ENCODE assay signal across 31 cellular contexts in genomic region chr7:143452495-143452894, GRCh38. TPM values are rescaled to one million over a fixed set of nuclear protein-coding genes. Genes with fewer than 3 reads are reported as not detected.
"Had no signal": no experiment of that assay in that cellular context is flagged by ENCODE, and none has a peak within 500 bp of the region (broad histone marks: within the 10 kb centered on the region; RNA-seq: fewer than 3 reads in every experiment).

No MANE protein-coding gene starts in this region.

- H3K4me1 Mint-ChIP-seq: activated B cell treated with CpG ODN at 0.5 μM for 24 hours; immature natural killer cell; stimulated activated naive B cell treated with anti-CD40 and anti-IgM and Interleukin-4, amounts not matched to agents 10 μg/mL and 1 μg/mL and 100 μg/mL, for 72 hours had no signal

- H2AFZ ChIP-seq: hepatocyte had no signal

- H3K4me1 ChIP-seq: body of pancreas, left lung, testis, upper lobe of left lung had no signal

- H3K4me2 ChIP-seq: hepatocyte, smooth muscle cell had no signal

- H3K27me3 ChIP-seq: body of pancreas, hepatocyte, testis, upper lobe of left lung had no signal

- H3K36me3 Mint-ChIP-seq: activated CD4-positive, alpha-beta memory T cell treated with anti-CD3 and anti-CD28 coated beads for 36 hours; immature natural killer cell; natural killer cell treated with Interleukin-12 subunit alpha and Interleukin-12 subunit beta and Interleukin-15 and Interleukin-18, amount 100 ng/mL, for 72 hours; stimulated activated naive B cell treated with anti-CD40 and anti-IgM and Interleukin-4, amounts not matched to agents 10 μg/mL and 1 μg/mL and 100 μg/mL, for 72 hours had no signal

- H3K27me3 Mint-ChIP-seq: activated CD4-positive, alpha-beta memory T cell treated with anti-CD3 and anti-CD28 coated beads for 36 hours; activated CD4-positive, alpha-beta T cell treated with anti-CD3 and anti-CD28 coated beads for 36 hours; activated naive CD8-positive, alpha-beta T cell treated with anti-CD3 and anti-CD28 coated beads, Interleukin-2, amount 50 U/mL, for 24 hours; dendritic cell treated with granulocyte-macrophage colony-stimulating factor and Interleukin-4, amounts not matched to agents 40 ng/mL and 50 ng/mL, for 4 days had no signal

- H3K27ac Mint-ChIP-seq: activated B cell treated with CpG ODN at 0.5 μM for 24 hours; activated CD4-positive, alpha-beta memory T cell treated with anti-CD3 and anti-CD28 coated beads for 36 hours; activated CD4-positive, alpha-beta T cell treated with anti-CD3 and anti-CD28 coated beads for 36 hours; activated naive CD4-positive, alpha-beta T cell treated with anti-CD3 and anti-CD28 coated beads for 36 hours; activated naive CD8-positive, alpha-beta T cell treated with anti-CD3 and anti-CD28 coated beads, Interleukin-2, amount 50 U/mL, for 24 hours; activated T-cell treated with anti-CD3 and anti-CD28 coated beads, Interleukin-2, amount 50 U/mL, for 72 hours; dendritic cell treated with granulocyte-macrophage colony-stimulating factor and Interleukin-4, amounts not matched to agents 40 ng/mL and 50 ng/mL, for 4 days; immature natural killer cell; natural killer cell treated with Interleukin-12 subunit alpha and Interleukin-12 subunit beta and Interleukin-15 and Interleukin-18, amount 100 ng/mL, for 72 hours; stimulated activated naive B cell treated with anti-CD40 and anti-IgM and Interleukin-4, amounts not matched to agents 10 μg/mL and 1 μg/mL and 100 μg/mL, for 72 hours; T-helper 1 cell treated with Interleukin-12 subunit alpha and Interleukin-12 subunit beta and Interleukin-4 antibody, amounts not matched to agents 30 μg/mL and 1 μg/mL, for 36 hours had no signal

- H3K9me3 ChIP-seq: body of pancreas, left lung, testis, upper lobe of left lung had no signal

- H3K79me2 ChIP-seq: hepatocyte had no signal

- ATAC-seq: activated CD4-positive, alpha-beta T cell treated with anti-CD3 and anti-CD28 coated beads for 36 hours; activated naive CD8-positive, alpha-beta T cell treated with anti-CD3 and anti-CD28 coated beads, Interleukin-2, amount 50 U/mL, for 24 hours; activated T-cell treated with anti-CD3 and anti-CD28 coated beads, Interleukin-2, amount 50 U/mL, for 72 hours; body of pancreas; left lung; natural killer cell treated with Interleukin-12 subunit alpha and Interleukin-12 subunit beta and Interleukin-15 and Interleukin-18, amount 100 ng/mL, for 72 hours; sciatic nerve; stimulated activated naive B cell treated with anti-CD40 and anti-IgM and Interleukin-4, amounts not matched to agents 10 μg/mL and 1 μg/mL and 100 μg/mL, for 72 hours had no signal

- H3K36me3 ChIP-seq: left lung, upper lobe of left lung had no signal

- H3K4me3 Mint-ChIP-seq: activated B cell treated with CpG ODN at 0.5 μM for 24 hours; activated CD4-positive, alpha-beta memory T cell treated with anti-CD3 and anti-CD28 coated beads for 36 hours; activated CD4-positive, alpha-beta T cell treated with anti-CD3 and anti-CD28 coated beads for 36 hours; activated naive CD4-positive, alpha-beta T cell treated with anti-CD3 and anti-CD28 coated beads for 36 hours; activated naive CD8-positive, alpha-beta T cell treated with anti-CD3 and anti-CD28 coated beads, Interleukin-2, amount 50 U/mL, for 24 hours; activated T-cell treated with anti-CD3 and anti-CD28 coated beads, Interleukin-2, amount 50 U/mL, for 72 hours; dendritic cell treated with granulocyte-macrophage colony-stimulating factor and Interleukin-4, amounts not matched to agents 40 ng/mL and 50 ng/mL, for 4 days; immature natural killer cell; natural killer cell treated with Interleukin-12 subunit alpha and Interleukin-12 subunit beta and Interleukin-15 and Interleukin-18, amount 100 ng/mL, for 72 hours; stimulated activated naive B cell treated with anti-CD40 and anti-IgM and Interleukin-4, amounts not matched to agents 10 μg/mL and 1 μg/mL and 100 μg/mL, for 72 hours; T-helper 1 cell treated with Interleukin-12 subunit alpha and Interleukin-12 subunit beta and Interleukin-4 antibody, amounts not matched to agents 30 μg/mL and 1 μg/mL, for 36 hours had no signal

- H3K4me3 ChIP-seq: body of pancreas, hepatocyte, left lung, lung, smooth muscle cell, testis, upper lobe of left lung had no signal

- H3K9me3 Mint-ChIP-seq: activated B cell treated with CpG ODN at 0.5 μM for 24 hours; activated CD4-positive, alpha-beta memory T cell treated with anti-CD3 and anti-CD28 coated beads for 36 hours; activated naive CD4-positive, alpha-beta T cell treated with anti-CD3 and anti-CD28 coated beads for 36 hours; activated naive CD8-positive, alpha-beta T cell treated with anti-CD3 and anti-CD28 coated beads, Interleukin-2, amount 50 U/mL, for 24 hours; activated T-cell treated with anti-CD3 and anti-CD28 coated beads, Interleukin-2, amount 50 U/mL, for 72 hours; dendritic cell treated with granulocyte-macrophage colony-stimulating factor and Interleukin-4, amounts not matched to agents 40 ng/mL and 50 ng/mL, for 4 days; immature natural killer cell; natural killer cell treated with Interleukin-12 subunit alpha and Interleukin-12 subunit beta and Interleukin-15 and Interleukin-18, amount 100 ng/mL, for 72 hours; stimulated activated naive B cell treated with anti-CD40 and anti-IgM and Interleukin-4, amounts not matched to agents 10 μg/mL and 1 μg/mL and 100 μg/mL, for 72 hours; T-helper 1 cell treated with Interleukin-12 subunit alpha and Interleukin-12 subunit beta and Interleukin-4 antibody, amounts not matched to agents 30 μg/mL and 1 μg/mL, for 36 hours had no signal

- H3K27ac ChIP-seq: body of pancreas, hepatocyte, left lung, testis, upper lobe of left lung had no signal

- DNase-seq: activated B cell treated with CpG ODN at 0.5 μM for 24 hours; activated CD4-positive, alpha-beta memory T cell treated with anti-CD3 and anti-CD28 coated beads for 36 hours; activated CD4-positive, alpha-beta T cell treated with anti-CD3 and anti-CD28 coated beads for 36 hours; activated effector memory CD4-positive, alpha-beta T cell treated with Interleukin-2 at 50 U/mL for 16 hours; activated naive CD4-positive, alpha-beta T cell treated with anti-CD3 and anti-CD28 coated beads for 36 hours; activated naive CD8-positive, alpha-beta T cell treated with anti-CD3 and anti-CD28 coated beads, Interleukin-2, amount 50 U/mL, for 24 hours; activated T-cell treated with anti-CD3 and anti-CD28 coated beads, Interleukin-2, amount 50 U/mL, for 72 hours; body of pancreas; effector CD4-positive, alpha-beta T cell; foreskin melanocyte; glutamatergic neuron; immature natural killer cell; kidney glomerular epithelial cell; left lung; midbrain; stimulated activated CD4-positive, alpha-beta T cell treated with anti-CD3 and anti-CD28 coated beads, Interleukin-15, amount 100 ng/mL, for 24 hours; stimulated activated naive B cell treated with anti-CD40 and anti-IgM and Interleukin-4, amounts not matched to agents 10 μg/mL and 1 μg/mL and 100 μg/mL, for 72 hours; T1000; testis; upper lobe of left lung had no signal

RNA-seq across cellular contexts. Expression of gene TAS2R60, which starts 9.2 kb away (rescaled TPM):
- total RNA-seq: activated B cell treated with CpG ODN at 0.5 μM for 24 hours; activated CD4-positive, alpha-beta memory T cell treated with anti-CD3 and anti-CD28 coated beads for 36 hours; activated CD4-positive, alpha-beta T cell treated with anti-CD3 and anti-CD28 coated beads for 36 hours; activated naive CD4-positive, alpha-beta T cell treated with anti-CD3 and anti-CD28 coated beads for 36 hours; activated T-cell treated with anti-CD3 and anti-CD28 coated beads, Interleukin-2, amount 50 U/mL, for 72 hours; body of pancreas; cardiac septum; chondrocyte; epithelial cell of proximal tubule; fibroblast of lung; hepatocyte; left lung; natural killer cell treated with Interleukin-12 subunit alpha and Interleukin-12 subunit beta and Interleukin-15 and Interleukin-18, amount 100 ng/mL, for 72 hours; smooth muscle cell; testis had no signal
- polyA plus RNA-seq: fibroblast of lung, hepatocyte, immature natural killer cell, smooth muscle cell had no signal

RNA-seq across cellular contexts. Expression of gene TAS2R41, which starts 25.2 kb away (rescaled TPM):
- total RNA-seq: activated B cell treated with CpG ODN at 0.5 μM for 24 hours; activated CD4-positive, alpha-beta memory T cell treated with anti-CD3 and anti-CD28 coated beads for 36 hours; activated CD4-positive, alpha-beta T cell treated with anti-CD3 and anti-CD28 coated beads for 36 hours; activated naive CD4-positive, alpha-beta T cell treated with anti-CD3 and anti-CD28 coated beads for 36 hours; activated T-cell treated with anti-CD3 and anti-CD28 coated beads, Interleukin-2, amount 50 U/mL, for 72 hours; body of pancreas; cardiac septum; chondrocyte; epithelial cell of proximal tubule; fibroblast of lung; hepatocyte; left lung; natural killer cell treated with Interleukin-12 subunit alpha and Interleukin-12 subunit beta and Interleukin-15 and Interleukin-18, amount 100 ng/mL, for 72 hours; sciatic nerve; smooth muscle cell had no signal
- polyA plus RNA-seq: fibroblast of lung, hepatocyte, immature natural killer cell, lung, smooth muscle cell had no signal

RNA-seq across cellular contexts. Expression of gene EPHA1, which starts 43.8 kb away (rescaled TPM):
- total RNA-seq: activated B cell treated with CpG ODN at 0.5 μM for 24 hours, cardiac septum, chondrocyte had no signal
